Comparison of ENCODE assay signal across 27 cellular contexts in the genomic region with DNA sequence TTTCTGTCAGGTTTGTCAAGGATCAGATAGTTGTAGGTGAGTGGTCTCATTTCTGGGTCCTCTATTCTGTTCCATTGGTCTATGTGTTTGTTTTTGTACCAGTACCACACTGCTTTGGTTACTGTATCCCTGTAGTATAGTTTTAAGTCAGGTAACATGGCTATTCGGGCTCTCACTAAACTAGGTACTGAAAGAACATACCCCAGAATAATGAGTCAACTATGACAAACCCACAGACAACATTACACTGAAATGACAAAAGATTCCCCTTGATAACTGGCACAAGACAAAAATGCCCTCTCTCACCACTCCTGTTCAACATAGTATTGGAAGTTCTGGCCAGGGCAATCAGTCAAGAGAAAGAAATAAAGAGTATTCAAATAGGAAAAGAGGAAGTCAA.
"Had no signal": no experiment of that assay in that cellular context is flagged by ENCODE, and none has a peak within 500 bp of the region (broad histone marks: within the 10 kb centered on the region; RNA-seq: fewer than 3 reads in every experiment).

No MANE protein-coding gene starts in this region.

- H3K36me3 ChIP-seq: ascending aorta, cardiac muscle cell, Peyer's patch had no signal

- H3K4me1 Mint-ChIP-seq: activated CD4-positive, alpha-beta T cell treated with anti-CD3 and anti-CD28 coated beads, Interleukin-2, amount 10 ng/mL, durations not matched to agents 24 days and 14 days; activated naive CD4-positive, alpha-beta T cell treated with anti-CD3 and anti-CD28 coated beads, Interleukin-2, amount 10 ng/mL, durations not matched to agents 7 days and 5 days; central memory CD8-positive, alpha-beta T cell had no signal

- DNase-seq: activated CD4-positive, alpha-beta T cell treated with anti-CD3 and anti-CD28 coated beads, Interleukin-2, amount 10 ng/mL, durations not matched to agents 24 days and 14 days; activated CD4-positive, alpha-beta T cell treated with anti-CD3 and anti-CD28 coated beads, Interleukin-2, amount 50 U/mL, for 4 hours; activated CD8-positive, alpha-beta T cell treated with anti-CD3 and anti-CD28 coated beads for 36 hours; activated effector memory CD4-positive, alpha-beta T cell treated with Interleukin-2 at 50 U/mL for 16 hours; activated naive CD4-positive, alpha-beta T cell treated with anti-CD3 and anti-CD28 coated beads, Interleukin-2, amount 10 ng/mL, durations not matched to agents 7 days and 5 days; activated T-cell treated with anti-CD3 and anti-CD28 coated beads, Interleukin-2, amount 50 U/mL, for 24 hours; amygdala; Karpas-422; KBM-7; NCI-H1417 treated with DMSO at 0.1 percent for 48 hours; NCI-H187 treated with DMSO at 0.1 percent for 48 hours; NCI-H2081 treated with DMSO at 0.1 percent for 48 hours; NCI-H226; NCI-H446 treated with DMSO at 0.1 percent for 48 hours; NCI-H524; NCI-H69; NK-92 treated with Interleukin-12 subunit alpha and Interleukin-12 subunit beta, amount 100 ng/mL, for 24 hours; PC-3; Peyer's patch; T1000 had no signal

- H3K4me3 ChIP-seq: ascending aorta, cardiac muscle cell, Peyer's patch had no signal

- H3K27ac ChIP-seq: ascending aorta, cardiac muscle cell, Peyer's patch, RWPE1 had no signal

- H3K4me1 ChIP-seq: ascending aorta, Peyer's patch had no signal

- H3K27me3 Mint-ChIP-seq: activated CD4-positive, alpha-beta T cell treated with anti-CD3 and anti-CD28 coated beads, Interleukin-2, amount 10 ng/mL, durations not matched to agents 24 days and 14 days; activated CD8-positive, alpha-beta T cell treated with anti-CD3 and anti-CD28 coated beads for 36 hours; activated naive CD4-positive, alpha-beta T cell treated with anti-CD3 and anti-CD28 coated beads, Interleukin-2, amount 10 ng/mL, durations not matched to agents 7 days and 5 days; activated naive CD8-positive, alpha-beta T cell; activated T-cell treated with anti-CD3 and anti-CD28 coated beads, Interleukin-2, amount 50 U/mL, for 24 hours; central memory CD8-positive, alpha-beta T cell had no signal

- H3K36me3 Mint-ChIP-seq: activated naive CD4-positive, alpha-beta T cell treated with anti-CD3 and anti-CD28 coated beads, Interleukin-2, amount 10 ng/mL, durations not matched to agents 7 days and 5 days; activated naive CD8-positive, alpha-beta T cell had no signal

- H3K9me3 ChIP-seq: ascending aorta, Peyer's patch had no signal

- ATAC-seq: activated CD8-positive, alpha-beta T cell treated with anti-CD3 and anti-CD28 coated beads for 36 hours; PC-3; Right ventricle myocardium inferior had no signal

- H3K27ac Mint-ChIP-seq: activated CD4-positive, alpha-beta T cell treated with anti-CD3 and anti-CD28 coated beads, Interleukin-2, amount 10 ng/mL, durations not matched to agents 24 days and 14 days; activated CD8-positive, alpha-beta T cell treated with anti-CD3 and anti-CD28 coated beads for 36 hours; activated naive CD4-positive, alpha-beta T cell treated with anti-CD3 and anti-CD28 coated beads, Interleukin-2, amount 10 ng/mL, durations not matched to agents 7 days and 5 days; activated naive CD8-positive, alpha-beta T cell; activated T-cell treated with anti-CD3 and anti-CD28 coated beads, Interleukin-2, amount 50 U/mL, for 24 hours; activated T-helper 1 cell treated with anti-CD3 and anti-CD28 coated beads, Interleukin-12 subunit alpha, Interleukin-12 subunit beta, Interleukin-2, Interleukin-4 antibody, amounts not matched to agents 30 ng/mL and 10 ng/mL and 1 ng/mL, durations not matched to agents 14 hours and 24 hours and 36 hours had no signal

- H3K27me3 ChIP-seq: ascending aorta, cardiac muscle cell, Peyer's patch had no signal

- H3K4me3 Mint-ChIP-seq: activated CD4-positive, alpha-beta T cell treated with anti-CD3 and anti-CD28 coated beads, Interleukin-2, amount 10 ng/mL, durations not matched to agents 24 days and 14 days; activated CD8-positive, alpha-beta T cell treated with anti-CD3 and anti-CD28 coated beads for 36 hours; activated naive CD4-positive, alpha-beta T cell treated with anti-CD3 and anti-CD28 coated beads, Interleukin-2, amount 10 ng/mL, durations not matched to agents 7 days and 5 days; activated naive CD8-positive, alpha-beta T cell; activated T-cell treated with anti-CD3 and anti-CD28 coated beads, Interleukin-2, amount 50 U/mL, for 24 hours; activated T-helper 1 cell treated with anti-CD3 and anti-CD28 coated beads, Interleukin-12 subunit alpha, Interleukin-12 subunit beta, Interleukin-2, Interleukin-4 antibody, amounts not matched to agents 30 ng/mL and 10 ng/mL and 1 ng/mL, durations not matched to agents 14 hours and 24 hours and 36 hours; central memory CD8-positive, alpha-beta T cell had no signal
